In the genomic region with DNA sequence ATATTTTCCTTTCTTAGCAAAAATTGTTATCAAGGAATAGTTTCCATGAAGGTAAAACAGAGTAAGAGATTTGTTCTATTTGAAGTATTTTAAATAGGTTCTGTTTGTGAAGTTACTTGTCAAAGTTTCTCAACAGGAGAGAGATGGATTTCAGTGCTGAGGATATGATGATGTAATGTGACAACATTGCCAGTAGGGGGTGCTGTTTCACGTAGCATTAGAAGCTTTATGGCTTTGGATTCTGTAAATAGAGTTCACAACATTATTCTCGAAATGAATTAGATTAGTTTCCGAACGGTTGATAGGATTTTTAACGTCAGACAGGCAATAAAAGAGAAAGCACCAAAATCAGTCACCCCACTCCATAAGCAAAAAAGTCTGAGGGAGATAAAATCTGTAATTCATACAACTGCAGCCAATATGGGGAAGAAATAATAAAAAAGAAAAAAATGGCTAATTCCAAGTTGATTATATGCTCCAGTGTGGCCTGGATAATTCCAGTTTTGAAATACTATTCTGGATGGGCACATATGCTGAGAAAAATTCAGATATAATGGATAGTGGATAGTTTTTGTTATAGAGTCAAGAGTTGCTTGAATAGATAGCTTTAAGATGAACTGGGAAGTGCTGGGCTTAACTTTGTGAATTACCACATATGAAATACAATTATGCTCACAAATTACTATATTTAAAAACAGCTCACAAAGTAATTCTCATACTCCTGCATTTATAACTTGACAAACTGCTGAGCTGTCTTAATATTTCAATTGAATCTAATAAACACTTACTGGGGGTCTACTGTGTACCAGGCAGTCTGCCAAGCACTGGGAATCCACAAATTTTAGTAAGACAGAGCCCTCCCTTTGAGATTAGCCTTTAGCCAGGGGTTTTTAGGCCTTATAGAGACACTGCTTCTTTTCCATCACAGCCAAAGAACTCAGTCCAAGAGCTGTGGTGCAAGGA, we compare ENCODE assay signal across 8 cellular contexts.
DNase-seq lines count a peak whose midpoint lies in the region; ATAC-seq, FAIRE-seq and TF ChIP-seq lines count a peak whose summit lies in the region.

No MANE protein-coding gene starts in this region.

- no peaks in the 10 kb centered on the region for H3K9me3 Mint-ChIP-seq in activated naive CD4-positive, alpha-beta T cell treated with anti-CD3 and anti-CD28 coated beads, Interleukin-2, amount 10 ng/mL, durations not matched to agents 7 days and 5 days
- no peaks in the 10 kb centered on the region for H3K9me3 Mint-ChIP-seq in activated T-helper 2 cell treated with anti-CD3 and anti-CD28 coated beads, Interferon-gamma antibody, Interleukin-2, Interleukin-4, amounts not matched to agents 10 μg/mL and 5 μg/mL and 100 μg/mL, durations not matched to agents 14 hours and 24 hours and 36 hours

- CTCF ChIA-PET in activated naive CD4-positive, alpha-beta T cell treated with anti-CD3 and anti-CD28 coated beads, Interleukin-2, amount 10 ng/mL, durations not matched to agents 7 days and 5 days (lab: Charles Lee), result interaction anchor here (0.6 to 2.9 kb wide), 12 partner anchors 10 to 1162 kb away, joined by 3 to 22 read pairs (median 4); no protein-coding TSS in a partner anchor

- H3K27ac ChIP-seq in right atrium auricular region, result no peak overlapping the region

- no peaks in the 10 kb centered on the region for H3K36me3 ChIP-seq in right atrium auricular region

- peak; percentile 77 for ATAC-seq in GM18907 (IDR thresholded peaks at IDR 0.05; ENCODE audit: unreplicated experiment)
- ATAC-seq in HG03442 (IDR thresholded peaks at IDR 0.05; ENCODE audit: unreplicated experiment), result peak; percentile 76

- peaks cover 4% of the 10 kb centered on the region for H3K27me3 Mint-ChIP-seq in activated naive CD4-positive, alpha-beta T cell treated with anti-CD3 and anti-CD28 coated beads, Interleukin-2, amount 10 ng/mL, durations not matched to agents 7 days and 5 days
- H3K27me3 Mint-ChIP-seq in activated T-helper 2 cell treated with anti-CD3 and anti-CD28 coated beads, Interferon-gamma antibody, Interleukin-2, Interleukin-4, amounts not matched to agents 10 μg/mL and 5 μg/mL and 100 μg/mL, durations not matched to agents 14 hours and 24 hours and 36 hours (ENCODE audit: low read depth), result peaks cover 30% of the 10 kb centered on the region

- H3K9me3 ChIP-seq in right atrium auricular region, result no peaks in the 10 kb centered on the region

- intact Hi-C loops in activated T-helper 2 cell treated with anti-CD3 and anti-CD28 coated beads, Interferon-gamma antibody, Interleukin-2, Interleukin-4, amounts not matched to agents 10 μg/mL and 5 μg/mL and 100 μg/mL, durations not matched to agents 14 hours and 24 hours and 36 hours (cut with micrococcal nuclease), result loop anchor here (2.0 kb wide), 2 partner anchors 614 to 858 kb away; no protein-coding TSS in a partner anchor

- peak; percentile 94 for FAIRE-seq in D721Med (lab: Jason Lieb, UNC)

- H3K36me3 Mint-ChIP-seq in activated naive CD4-positive, alpha-beta T cell treated with anti-CD3 and anti-CD28 coated beads, Interleukin-2, amount 10 ng/mL, durations not matched to agents 7 days and 5 days, result no peaks in the 10 kb centered on the region
- H3K36me3 Mint-ChIP-seq in activated T-helper 2 cell treated with anti-CD3 and anti-CD28 coated beads, Interferon-gamma antibody, Interleukin-2, Interleukin-4, amounts not matched to agents 10 μg/mL and 5 μg/mL and 100 μg/mL, durations not matched to agents 14 hours and 24 hours and 36 hours (ENCODE audit: low read depth), result no peaks in the 10 kb centered on the region

- H3K4me3 Mint-ChIP-seq in activated naive CD4-positive, alpha-beta T cell treated with anti-CD3 and anti-CD28 coated beads, Interleukin-2, amount 10 ng/mL, durations not matched to agents 7 days and 5 days, result no peak overlapping the region
- no peak overlapping the region for H3K4me3 Mint-ChIP-seq in activated T-helper 2 cell treated with anti-CD3 and anti-CD28 coated beads, Interferon-gamma antibody, Interleukin-2, Interleukin-4, amounts not matched to agents 10 μg/mL and 5 μg/mL and 100 μg/mL, durations not matched to agents 14 hours and 24 hours and 36 hours (ENCODE audit: low read depth)

- H3K27ac Mint-ChIP-seq in activated naive CD4-positive, alpha-beta T cell treated with anti-CD3 and anti-CD28 coated beads, Interleukin-2, amount 10 ng/mL, durations not matched to agents 7 days and 5 days, result no peak overlapping the region
- H3K27ac Mint-ChIP-seq in activated T-helper 2 cell treated with anti-CD3 and anti-CD28 coated beads, Interferon-gamma antibody, Interleukin-2, Interleukin-4, amounts not matched to agents 10 μg/mL and 5 μg/mL and 100 μg/mL, durations not matched to agents 14 hours and 24 hours and 36 hours, result no peak overlapping the region

- no peaks in the 10 kb centered on the region for H3K4me1 ChIP-seq in right atrium auricular region

- TF ChIP-seq CTCF in D721Med (IDR thresholded peaks at IDR 0.05; ENCODE audit: insufficient read depth, missing control alignments) (peak; percentile 98), right atrium auricular region (IDR thresholded peaks at IDR 0.05) (peak; percentile 75 to 92)

- no peaks in the 10 kb centered on the region for H3K4me1 Mint-ChIP-seq in activated naive CD4-positive, alpha-beta T cell treated with anti-CD3 and anti-CD28 coated beads, Interleukin-2, amount 10 ng/mL, durations not matched to agents 7 days and 5 days
- H3K4me1 Mint-ChIP-seq in activated T-helper 2 cell treated with anti-CD3 and anti-CD28 coated beads, Interferon-gamma antibody, Interleukin-2, Interleukin-4, amounts not matched to agents 10 μg/mL and 5 μg/mL and 100 μg/mL, durations not matched to agents 14 hours and 24 hours and 36 hours (ENCODE audit: low read depth), result peaks cover 4% of the 10 kb centered on the region

- H3K27me3 ChIP-seq in right atrium auricular region, result no peaks in the 10 kb centered on the region

- DNase-seq in D721Med (ENCODE audit: insufficient read length, low spot score), result no peak
- DNase-seq in NCI-H69 (lab: John Stamatoyannopoulos, UW), result peak; percentile 32
- peak; percentile 39 for DNase-seq in activated naive CD4-positive, alpha-beta T cell treated with anti-CD3 and anti-CD28 coated beads, Interleukin-2, amount 10 ng/mL, durations not matched to agents 7 days and 5 days
- DNase-seq in right atrium auricular region (ENCODE audit: low spot score), result no peak
- DNase-seq in skeletal muscle cell (ENCODE audit: low read depth), result peak; percentile 31
- no peak for DNase-seq in activated T-helper 2 cell treated with anti-CD3 and anti-CD28 coated beads, Interferon-gamma antibody, Interleukin-2, Interleukin-4, amounts not matched to agents 10 μg/mL and 5 μg/mL and 100 μg/mL, durations not matched to agents 14 hours and 24 hours and 36 hours (ENCODE audit: low spot score)

- H3K4me3 ChIP-seq in right atrium auricular region, result no peak overlapping the region
- H3K4me3 ChIP-seq in skeletal muscle cell (ENCODE audit: low read depth, low read length), result no peak overlapping the region

Comparison
In these comparisons a context has a peak if more than half of its experiments do, and no peak if none do; other contexts are left out.
1. DNase-seq: peak in NCI-H69 (single experiment), activated naive CD4-positive, alpha-beta T cell treated with anti-CD3 and anti-CD28 coated beads, Interleukin-2, amount 10 ng/mL, durations not matched to agents 7 days and 5 days (single experiment) and skeletal muscle cell (single experiment); none in D721Med (single experiment), right atrium auricular region (single experiment) and activated T-helper 2 cell treated with anti-CD3 and anti-CD28 coated beads, Interferon-gamma antibody, Interleukin-2, Interleukin-4, amounts not matched to agents 10 μg/mL and 5 μg/mL and 100 μg/mL, durations not matched to agents 14 hours and 24 hours and 36 hours (single experiment).